13 cellular contexts compared by ENCODE assay signal in the genomic region with DNA sequence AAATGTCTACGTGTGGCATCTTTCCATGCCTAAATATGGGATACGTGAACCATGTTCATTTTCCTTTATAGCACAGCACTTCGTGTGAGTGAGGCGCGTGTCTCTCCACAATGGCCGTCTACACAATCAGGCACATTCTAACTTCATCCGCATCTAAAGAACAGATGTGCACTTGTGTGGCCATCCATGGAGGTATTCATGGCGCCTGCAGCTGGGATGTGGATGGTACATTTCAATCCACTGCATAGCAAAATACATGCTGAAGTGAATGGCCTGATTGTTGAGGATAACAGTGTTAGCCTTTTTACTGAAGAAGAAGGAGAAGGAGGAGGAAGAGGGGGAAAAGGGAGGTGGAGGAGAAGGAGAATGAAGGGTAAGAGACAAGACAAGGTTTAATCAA.
"Had no signal": no experiment of that assay in that cellular context is flagged by ENCODE, and none has a peak within 500 bp of the region (broad histone marks: within the 10 kb centered on the region; RNA-seq: fewer than 3 reads in every experiment).

No MANE protein-coding gene starts in this region.

- H3K4me1 Mint-ChIP-seq: central memory CD8-positive, alpha-beta T cell had no signal

- ATAC-seq: heart right ventricle, psoas muscle, sciatic nerve had no signal

- DNase-seq: activated CD4-positive, alpha-beta T cell treated with anti-CD3 and anti-CD28 coated beads, Interleukin-2, amount 50 U/mL, for 4 hours; activated T-cell treated with anti-CD3 and anti-CD28 coated beads, Interleukin-2, amount 50 U/mL, for 48 hours; heart right ventricle; psoas muscle; SIG-M5; stimulated activated CD4-positive, alpha-beta T cell treated with anti-CD3 and anti-CD28 coated beads, Interleukin-2, amount 100 ng/mL, for 24 hours; stimulated activated naive CD4-positive, alpha-beta T cell; upper lobe of left lung had no signal

- H3K9me3 Mint-ChIP-seq: central memory CD8-positive, alpha-beta T cell; dendritic cell treated with granulocyte-macrophage colony-stimulating factor and Interleukin-4, amounts not matched to agents 40 ng/mL and 50 ng/mL, for 4 days; T-helper 2 cell treated with Interferon-gamma antibody and Interleukin-4, amounts not matched to agents 5 μg/mL and 100 μg/mL, for 36 hours had no signal

- H3K27ac Mint-ChIP-seq: dendritic cell treated with granulocyte-macrophage colony-stimulating factor and Interleukin-4, amounts not matched to agents 40 ng/mL and 50 ng/mL, for 4 days; T-helper 2 cell treated with Interferon-gamma antibody and Interleukin-4, amounts not matched to agents 5 μg/mL and 100 μg/mL, for 36 hours had no signal

- H3K4me3 Mint-ChIP-seq: central memory CD8-positive, alpha-beta T cell; dendritic cell treated with granulocyte-macrophage colony-stimulating factor and Interleukin-4, amounts not matched to agents 40 ng/mL and 50 ng/mL, for 4 days; T-helper 2 cell treated with Interferon-gamma antibody and Interleukin-4, amounts not matched to agents 5 μg/mL and 100 μg/mL, for 36 hours had no signal

- H3K27ac ChIP-seq: heart right ventricle, psoas muscle, suprapubic skin, upper lobe of left lung had no signal
